Comparison of ENCODE assay signal across 8 cellular contexts in the genomic region with DNA sequence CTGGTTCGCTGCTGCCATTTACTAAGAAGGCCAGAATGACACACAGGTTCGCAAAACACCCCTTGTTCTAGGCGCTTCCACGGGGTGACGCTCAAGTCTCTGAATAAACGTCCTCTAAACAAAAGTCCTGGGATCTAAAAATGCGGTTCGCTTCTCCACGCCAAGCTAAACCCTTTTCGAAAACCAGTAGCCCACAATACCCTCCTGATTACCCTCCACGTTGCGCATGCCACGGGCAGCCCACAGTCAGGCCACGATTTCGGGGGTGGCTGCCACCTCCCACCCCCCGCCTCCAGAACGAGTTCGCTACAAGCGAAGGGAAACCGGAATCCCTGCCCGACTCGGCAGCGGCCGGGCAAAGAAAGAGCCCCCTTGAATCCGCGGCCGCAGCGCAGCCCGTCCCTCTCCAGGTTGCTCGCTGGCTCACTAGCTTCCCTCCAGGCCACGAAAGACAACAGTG. TPM values are rescaled to one million over a fixed set of nuclear protein-coding genes. Genes with fewer than 3 reads are reported as not detected.
DNase-seq lines count a peak whose midpoint lies in the region; ATAC-seq lines count a peak whose summit lies in the region.

No MANE protein-coding gene starts in this region.

- peak overlapping the region; percentile 97 for H3K27ac Mint-ChIP-seq in activated CD4-positive, alpha-beta T cell treated with anti-CD3 and anti-CD28 coated beads, Interleukin-2, amount 10 ng/mL, durations not matched to agents 24 days and 14 days

- no peaks in the 10 kb centered on the region for H3K27me3 Mint-ChIP-seq in activated CD4-positive, alpha-beta T cell treated with anti-CD3 and anti-CD28 coated beads, Interleukin-2, amount 10 ng/mL, durations not matched to agents 24 days and 14 days

- intact Hi-C loops in activated CD4-positive, alpha-beta T cell treated with anti-CD3 and anti-CD28 coated beads, Interleukin-2, amount 10 ng/mL, durations not matched to agents 24 days and 14 days (cut with micrococcal nuclease) = loop anchor here (1.0 to 5.0 kb wide), 7 partner anchors 34 to 152 kb away; a partner anchor contains a TSS

- peak overlapping the region; percentile 93 for H3K4me3 Mint-ChIP-seq in activated CD4-positive, alpha-beta T cell treated with anti-CD3 and anti-CD28 coated beads, Interleukin-2, amount 10 ng/mL, durations not matched to agents 24 days and 14 days

- H3K4me3 ChIP-seq in Jurkat, Clone E6-1 (ENCODE audit: low read length) = peak overlapping the region; percentile 85

- H3K9me3 Mint-ChIP-seq in activated CD4-positive, alpha-beta T cell treated with anti-CD3 and anti-CD28 coated beads, Interleukin-2, amount 10 ng/mL, durations not matched to agents 24 days and 14 days = no peaks in the 10 kb centered on the region

- H3K36me3 Mint-ChIP-seq in activated CD4-positive, alpha-beta T cell treated with anti-CD3 and anti-CD28 coated beads, Interleukin-2, amount 10 ng/mL, durations not matched to agents 24 days and 14 days (ENCODE audit: low read depth) = peaks cover 42% of the 10 kb centered on the region

- peaks cover 14% of the 10 kb centered on the region for H3K4me1 Mint-ChIP-seq in activated CD4-positive, alpha-beta T cell treated with anti-CD3 and anti-CD28 coated beads, Interleukin-2, amount 10 ng/mL, durations not matched to agents 24 days and 14 days

- ATAC-seq in GM21423 (IDR thresholded peaks at IDR 0.05; ENCODE audit: unreplicated experiment) = peak; percentile 19

- DNase-seq in DMS114 treated with DMSO at 0.1 percent for 48 hours (lab: John Stamatoyannopoulos, UW; ENCODE audit: unreplicated experiment) = peak; percentile 6
- peak; percentile 18 for DNase-seq in Jurkat, Clone E6-1 (ENCODE audit: low read depth, low spot score)
- DNase-seq in activated CD4-positive, alpha-beta T cell treated with anti-CD3 and anti-CD28 coated beads, Interleukin-2, amount 10 ng/mL, durations not matched to agents 24 days and 14 days = peak; percentile 79
- peak; percentile 10 for DNase-seq in effector CD4-positive, alpha-beta T cell
- DNase-seq in midbrain (lab: John Stamatoyannopoulos, UW) = peak; percentile 53
- peak; percentile 43 for DNase-seq in stimulated activated naive CD4-positive, alpha-beta T cell treated with Interleukin-2 at 50 U/mL for 16 hours (lab: John Stamatoyannopoulos, UW)
- DNase-seq in hepatic stellate cell (ENCODE audit: low spot score) = no peak

RNA-seq across cellular contexts. Expression of a gene that starts 0.4 kb away (rescaled TPM):
- 3,399 TPM for polyA plus RNA-seq in Jurkat, Clone E6-1 (2012; ENCODE audit: insufficient read depth, insufficient read length)
- total RNA-seq in activated CD4-positive, alpha-beta T cell treated with anti-CD3 and anti-CD28 coated beads, Interleukin-2, amount 10 ng/mL, durations not matched to agents 24 days and 14 days = 2,109 and 2,135 TPM in 2 replicates

RNA-seq across cellular contexts. Expression of a gene that starts 32.6 kb away (rescaled TPM):
- polyA plus RNA-seq in Jurkat, Clone E6-1 (2012; ENCODE audit: insufficient read depth, insufficient read length) = not detected
- 0.35 and 0.45 TPM in 2 replicates for total RNA-seq in activated CD4-positive, alpha-beta T cell treated with anti-CD3 and anti-CD28 coated beads, Interleukin-2, amount 10 ng/mL, durations not matched to agents 24 days and 14 days
